In genomic region chr2:224887159-224887558, GRCh38 we compare ENCODE assay signal across 10 cellular contexts.
DNase-seq lines count a peak whose midpoint lies in the region; ATAC-seq, FAIRE-seq and TF ChIP-seq lines count a peak whose summit lies in the region.
"Had no signal": no experiment of that assay in that cellular context is flagged by ENCODE, and none has a peak within 500 bp of the region (broad histone marks: within the 10 kb centered on the region; RNA-seq: fewer than 3 reads in every experiment).

No MANE protein-coding gene starts in this region.

- H3K4me2 ChIP-seq in astrocyte (ENCODE audit: low read length): no peak overlapping the region

- H3K36me3 ChIP-seq in astrocyte (ENCODE audit: insufficient read depth, low read length): no peaks in the 10 kb centered on the region

- H2AFZ ChIP-seq in astrocyte (ENCODE audit: low read depth, low read length): no peak overlapping the region

- H3K4me1 ChIP-seq in astrocyte (ENCODE audit: insufficient read depth, low read length): peaks cover 23% of the 10 kb centered on the region

- ATAC-seq in activated CD8-positive, alpha-beta memory T cell treated with anti-CD3 and anti-CD28 coated beads, Interleukin-2, amount 10 ng/mL, durations not matched to agents 7 days and 5 days: no peak
- ATAC-seq in HG03432 (IDR thresholded peaks at IDR 0.05; ENCODE audit: unreplicated experiment): peak; percentile 30
- ATAC-seq in sciatic nerve: peak; percentile 54
- ATAC-seq in HG03442 (IDR thresholded peaks at IDR 0.05; ENCODE audit: unreplicated experiment): no peak

- CTCF ChIA-PET in activated CD8-positive, alpha-beta memory T cell treated with anti-CD3 and anti-CD28 coated beads, Interleukin-2, amount 10 ng/mL, durations not matched to agents 7 days and 5 days (lab: Charles Lee): interaction anchor here (0.7 kb wide), 1 partner anchor 115 kb away, joined by 4 read pairs; no protein-coding TSS in a partner anchor

- no peak overlapping the region for H3K4me3 ChIP-seq in astrocyte (ENCODE audit: insufficient read depth, low read depth, low read length)

- H3K4me1 Mint-ChIP-seq in activated CD8-positive, alpha-beta memory T cell treated with anti-CD3 and anti-CD28 coated beads, Interleukin-2, amount 10 ng/mL, durations not matched to agents 7 days and 5 days: peaks cover 58% of the 10 kb centered on the region
- peaks cover 20% of the 10 kb centered on the region for H3K4me1 Mint-ChIP-seq in astrocyte (ENCODE audit: low read depth, unreplicated experiment)

- H3K27ac ChIP-seq in astrocyte (ENCODE audit: low read depth, low read length): no peak overlapping the region

- intact Hi-C loops in sciatic nerve (cut with DNase I): no loop called here

- no peaks in the 10 kb centered on the region for H3K27me3 ChIP-seq in astrocyte (ENCODE audit: insufficient read depth, low read length)

- peak overlapping the region; percentile 72 for H3K27ac Mint-ChIP-seq in activated CD8-positive, alpha-beta memory T cell treated with anti-CD3 and anti-CD28 coated beads, Interleukin-2, amount 10 ng/mL, durations not matched to agents 7 days and 5 days
- no peak overlapping the region for H3K27ac Mint-ChIP-seq in astrocyte (ENCODE audit: unreplicated experiment)
- H3K27ac Mint-ChIP-seq: brain had no signal

- H4K20me1 ChIP-seq in astrocyte (ENCODE audit: insufficient read depth, low read length): no peaks in the 10 kb centered on the region

- H3K36me3 Mint-ChIP-seq in activated CD8-positive, alpha-beta memory T cell treated with anti-CD3 and anti-CD28 coated beads, Interleukin-2, amount 10 ng/mL, durations not matched to agents 7 days and 5 days: peaks cover 81% of the 10 kb centered on the region
- no peaks in the 10 kb centered on the region for H3K36me3 Mint-ChIP-seq in astrocyte (ENCODE audit: low read depth, unreplicated experiment)

- H3K9ac ChIP-seq in astrocyte (ENCODE audit: low read length): no peak overlapping the region

- no peaks in the 10 kb centered on the region for H3K27me3 Mint-ChIP-seq in activated CD8-positive, alpha-beta memory T cell treated with anti-CD3 and anti-CD28 coated beads, Interleukin-2, amount 10 ng/mL, durations not matched to agents 7 days and 5 days
- H3K27me3 Mint-ChIP-seq in astrocyte (ENCODE audit: low read depth, unreplicated experiment): no peaks in the 10 kb centered on the region
- H3K27me3 Mint-ChIP-seq: brain had no signal

- no peaks in the 10 kb centered on the region for H3K9me3 Mint-ChIP-seq in activated CD8-positive, alpha-beta memory T cell treated with anti-CD3 and anti-CD28 coated beads, Interleukin-2, amount 10 ng/mL, durations not matched to agents 7 days and 5 days (ENCODE audit: low read depth)
- no peaks in the 10 kb centered on the region for H3K9me3 Mint-ChIP-seq in astrocyte (ENCODE audit: unreplicated experiment)
- H3K9me3 Mint-ChIP-seq: brain had no signal

- no peaks in the 10 kb centered on the region for H3K9me3 ChIP-seq in astrocyte (ENCODE audit: insufficient read depth, low read depth, low read length)

- no peak for FAIRE-seq in astrocyte (lab: Jason Lieb, UNC)

- peak; percentile 47 for DNase-seq in activated CD8-positive, alpha-beta memory T cell treated with anti-CD3 and anti-CD28 coated beads, Interleukin-2, amount 10 ng/mL, durations not matched to agents 7 days and 5 days
- DNase-seq in activated CD8-positive, alpha-beta memory T cell treated with anti-CD3 and anti-CD28 coated beads for 24 hours: no peak
- DNase-seq in astrocyte (ENCODE audit: low read depth): peak; percentile 42
- no peak for DNase-seq in sciatic nerve (ENCODE audit: low spot score)
- DNase-seq in NCI-H510A (lab: John Stamatoyannopoulos, UW): no peak
- DNase-seq in NCI-H1105 treated with DMSO at 0.1 percent for 48 hours (lab: John Stamatoyannopoulos, UW): no peak
- DNase-seq: NCI-H526 had no signal

- TF ChIP-seq CTCF in astrocyte (IDR thresholded peaks at IDR 0.05; ENCODE audit: insufficient read depth, low read depth, low read length): no peak

- H3K4me3 Mint-ChIP-seq in activated CD8-positive, alpha-beta memory T cell treated with anti-CD3 and anti-CD28 coated beads, Interleukin-2, amount 10 ng/mL, durations not matched to agents 7 days and 5 days: no peak overlapping the region
- H3K4me3 Mint-ChIP-seq in astrocyte (ENCODE audit: unreplicated experiment): no peak overlapping the region
- H3K4me3 Mint-ChIP-seq: brain had no signal

- no peaks in the 10 kb centered on the region for H3K79me2 ChIP-seq in astrocyte (ENCODE audit: insufficient read depth, low read length)

Comparison
In these comparisons a context has a peak if more than half of its experiments do, and no peak if none do; other contexts are left out.
1. DNase-seq: peak in activated CD8-positive, alpha-beta memory T cell treated with anti-CD3 and anti-CD28 coated beads, Interleukin-2, amount 10 ng/mL, durations not matched to agents 7 days and 5 days (single experiment) and astrocyte (single experiment); none in activated CD8-positive, alpha-beta memory T cell treated with anti-CD3 and anti-CD28 coated beads for 24 hours (single experiment), sciatic nerve (single experiment), NCI-H510A (single experiment) and NCI-H1105 treated with DMSO at 0.1 percent for 48 hours (single experiment).
2. ATAC-seq: peak in HG03432 (single experiment) and sciatic nerve (single experiment); none in activated CD8-positive, alpha-beta memory T cell treated with anti-CD3 and anti-CD28 coated beads, Interleukin-2, amount 10 ng/mL, durations not matched to agents 7 days and 5 days (single experiment) and HG03442 (single experiment).